9 cellular contexts compared by ENCODE assay signal in genomic region chr5:95699337-95699736, GRCh38. TPM values are rescaled to one million over a fixed set of nuclear protein-coding genes. Genes with fewer than 3 reads are reported as not detected.
"Had no signal": no experiment of that assay in that cellular context is flagged by ENCODE, and none has a peak within 500 bp of the region (broad histone marks: within the 10 kb centered on the region; RNA-seq: fewer than 3 reads in every experiment).

No MANE protein-coding gene starts in this region.

- H3K4me2 ChIP-seq: GM23338 had no signal

- ATAC-seq: GM23338, HepG2 had no signal

- H3K36me3 Mint-ChIP-seq: IgD-negative memory B cell had no signal

- H3K4me3 Mint-ChIP-seq: GM23338, H9, IgD-negative memory B cell had no signal

- FAIRE-seq: H1, H54, HepG2 had no signal

- H3K27ac ChIP-seq: HL-60 had no signal

- H2AFZ ChIP-seq: GM23338 had no signal

- H3K4me3 ChIP-seq: GM23338 had no signal

- H3K27ac Mint-ChIP-seq: GM23338, H9, IgD-negative memory B cell had no signal

- DNase-seq: H9, HCEC 1CT had no signal

- H3K9me3 Mint-ChIP-seq: GM23338, H9 had no signal

RNA-seq across cellular contexts. Expression of gene SPATA9, which starts 16.5 kb away (rescaled TPM):
- total RNA-seq: GM23338, H1, H9, HepG2, HT1080 had no signal
- polyA plus RNA-seq: GM23338, H1, HepG2, IgD-negative memory B cell had no signal
